ENCODE assay signal across 8 cellular contexts in the genomic region with DNA sequence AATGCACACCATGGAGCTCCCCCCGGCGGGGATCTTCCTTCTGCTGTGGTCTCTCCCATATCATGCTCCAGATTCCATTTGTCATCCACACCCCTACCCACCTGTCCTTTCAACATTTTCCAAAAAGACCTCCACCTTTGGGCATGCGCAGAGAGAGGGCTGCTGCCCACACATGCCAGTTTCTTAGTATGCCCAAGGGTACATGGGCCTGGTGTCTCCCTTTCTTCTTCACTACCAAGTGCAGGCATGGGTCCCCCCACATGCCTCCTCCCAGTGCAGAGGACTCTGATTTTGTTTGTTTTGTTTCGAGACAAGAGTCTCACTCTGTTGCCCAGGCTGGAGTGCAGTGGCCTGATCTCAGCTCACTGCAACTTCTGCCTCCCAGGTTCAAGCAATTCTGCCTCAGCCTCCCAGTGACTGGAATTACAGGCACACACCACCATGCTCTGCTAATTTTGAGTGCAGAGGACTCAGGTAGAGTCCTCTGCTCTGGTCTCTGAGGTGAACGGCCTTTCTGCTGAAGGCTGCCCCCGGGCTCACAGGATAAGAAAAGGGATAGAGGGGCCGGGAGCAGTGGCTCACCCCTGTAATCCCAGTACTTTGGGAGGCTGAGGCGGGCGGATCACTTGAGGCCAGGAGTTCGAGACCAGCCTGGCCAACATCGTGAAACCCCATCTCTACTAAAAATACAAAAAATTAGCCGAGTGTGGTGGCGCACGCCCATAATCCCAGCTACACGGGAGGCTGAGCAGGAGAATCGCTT. TPM values are rescaled to one million over a fixed set of nuclear protein-coding genes. Genes with fewer than 3 reads are reported as not detected.
DNase-seq lines count a peak whose midpoint lies in the region; ATAC-seq and TF ChIP-seq lines count a peak whose summit lies in the region.
"Not testable (repeated sequence)": the region's sequence is repeated elsewhere in the genome, so short reads cannot be mapped to it uniquely, and the experiment has no call there.

No MANE protein-coding gene starts in this region.

- not testable (repeated sequence) for H3K27me3 Mint-ChIP-seq in T-helper 17 cell; activated CD8-positive, alpha-beta T cell treated with anti-CD3 and anti-CD28 coated beads, Interleukin-2, amount 10 ng/mL, durations not matched to agents 7 days and 5 days (ENCODE audit: low read depth); activated naive CD4-positive, alpha-beta T cell treated with anti-CD3 and anti-CD28 coated beads for 36 hours (ENCODE audit: low read depth)
- H3K27me3 Mint-ChIP-seq in endothelial cell (ENCODE audit: unreplicated experiment) (peaks cover 16% of the 10 kb centered on the region), type B pancreatic cell (peaks cover 35% of the 10 kb centered on the region)

- peak overlapping the region; percentile 33 for H3K27ac ChIP-seq in neutrophil

- not testable (repeated sequence) for H3K9me3 Mint-ChIP-seq in activated CD8-positive, alpha-beta T cell treated with anti-CD3 and anti-CD28 coated beads, Interleukin-2, amount 10 ng/mL, durations not matched to agents 7 days and 5 days (ENCODE audit: insufficient read depth); activated naive CD4-positive, alpha-beta T cell treated with anti-CD3 and anti-CD28 coated beads for 36 hours; endothelial cell (ENCODE audit: unreplicated experiment); type B pancreatic cell

- H3K4me1 Mint-ChIP-seq in T-helper 17 cell (peaks cover 37% of the 10 kb centered on the region), endothelial cell (ENCODE audit: unreplicated experiment) (peaks cover 22% of the 10 kb centered on the region)
- peaks cover 10% of the 10 kb centered on the region for H3K4me1 Mint-ChIP-seq in activated CD8-positive, alpha-beta T cell treated with anti-CD3 and anti-CD28 coated beads, Interleukin-2, amount 10 ng/mL, durations not matched to agents 7 days and 5 days (ENCODE audit: low read depth)
- H3K4me1 Mint-ChIP-seq in activated naive CD4-positive, alpha-beta T cell treated with anti-CD3 and anti-CD28 coated beads for 36 hours (ENCODE audit: low read depth); type B pancreatic cell (ENCODE audit: unreplicated experiment): not testable (repeated sequence)

- H3K27me3 ChIP-seq in neutrophil: not testable (repeated sequence)

- H3K4me1 ChIP-seq in neutrophil (ENCODE audit: control insufficient read depth in 1 of 2, insufficient read depth in 1 of 2, low read depth in 1 of 2, low read length in 1 of 2): not testable (repeated sequence)

- not testable (repeated sequence) for H3K9me3 ChIP-seq in T-helper 17 cell (ENCODE audit: control insufficient read depth, low read length, poor library complexity, severe bottlenecking); neutrophil

- intact Hi-C loops in activated naive CD4-positive, alpha-beta T cell treated with anti-CD3 and anti-CD28 coated beads for 36 hours (cut with micrococcal nuclease): not testable (repeated sequence)

- H3K36me3 Mint-ChIP-seq in T-helper 17 cell (ENCODE audit: low read depth): peaks cover 14% of the 10 kb centered on the region
- peaks cover 58% of the 10 kb centered on the region for H3K36me3 Mint-ChIP-seq in activated CD8-positive, alpha-beta T cell treated with anti-CD3 and anti-CD28 coated beads, Interleukin-2, amount 10 ng/mL, durations not matched to agents 7 days and 5 days (ENCODE audit: low read depth)
- H3K36me3 Mint-ChIP-seq in activated naive CD4-positive, alpha-beta T cell treated with anti-CD3 and anti-CD28 coated beads for 36 hours (ENCODE audit: low read depth): peaks cover 22% of the 10 kb centered on the region
- H3K36me3 Mint-ChIP-seq in endothelial cell (ENCODE audit: low read depth, unreplicated experiment): peaks cover 41% of the 10 kb centered on the region
- H3K36me3 Mint-ChIP-seq in type B pancreatic cell: peaks cover 23% of the 10 kb centered on the region

- POLR2A ChIA-PET in GM10248 (lab: Yijun Ruan, JAX): not testable (repeated sequence)
- POLR2A ChIA-PET in activated CD8-positive, alpha-beta T cell treated with anti-CD3 and anti-CD28 coated beads, Interleukin-2, amount 10 ng/mL, durations not matched to agents 7 days and 5 days (lab: Charles Lee): interaction anchor here (0.7 to 1.9 kb wide), 4 partner anchors 9 to 84 kb away, joined by 3 to 6 read pairs (median 4); a partner anchor contains a TSS

- peak overlapping the region; percentile 80 for H3K27ac Mint-ChIP-seq in T-helper 17 cell
- peak overlapping the region; percentile 55 for H3K27ac Mint-ChIP-seq in activated CD8-positive, alpha-beta T cell treated with anti-CD3 and anti-CD28 coated beads, Interleukin-2, amount 10 ng/mL, durations not matched to agents 7 days and 5 days
- peak overlapping the region; percentile 48 for H3K27ac Mint-ChIP-seq in activated naive CD4-positive, alpha-beta T cell treated with anti-CD3 and anti-CD28 coated beads for 36 hours
- not testable (repeated sequence) for H3K27ac Mint-ChIP-seq in endothelial cell (ENCODE audit: unreplicated experiment); type B pancreatic cell

- ATAC-seq in T-helper 17 cell; activated CD8-positive, alpha-beta T cell treated with anti-CD3 and anti-CD28 coated beads, Interleukin-2, amount 10 ng/mL, durations not matched to agents 7 days and 5 days: not testable (repeated sequence)

- not testable (repeated sequence) for TF ChIP-seq CTCF in GM10248 (IDR thresholded peaks at IDR 0.05; ENCODE audit: control extremely low read depth, extremely low read depth, low read depth, missing control alignments); endothelial cell (IDR thresholded peaks at IDR 0.05; ENCODE audit: unreplicated experiment); neutrophil (IDR thresholded peaks at IDR 0.05); type B pancreatic cell (conservative IDR thresholded peaks at IDR 0.05)

- not testable (repeated sequence) for H3K4me3 Mint-ChIP-seq in T-helper 17 cell; activated CD8-positive, alpha-beta T cell treated with anti-CD3 and anti-CD28 coated beads, Interleukin-2, amount 10 ng/mL, durations not matched to agents 7 days and 5 days; activated naive CD4-positive, alpha-beta T cell treated with anti-CD3 and anti-CD28 coated beads for 36 hours; type B pancreatic cell
- peak overlapping the region; percentile 4 for H3K4me3 Mint-ChIP-seq in endothelial cell (ENCODE audit: unreplicated experiment)

- CTCF ChIA-PET in GM10248 (lab: Yijun Ruan, JAX): interaction anchor here (2.8 kb wide), 1 partner anchor 28 kb away, joined by 9 read pairs; a partner anchor contains a TSS
- CTCF ChIA-PET in activated CD8-positive, alpha-beta T cell treated with anti-CD3 and anti-CD28 coated beads, Interleukin-2, amount 10 ng/mL, durations not matched to agents 7 days and 5 days (lab: Charles Lee): interaction anchor here (0.6 to 1.2 kb wide), 3 partner anchors 20 to 158 kb away, joined by 3 to 5 read pairs (median 5); a partner anchor contains a TSS
- CTCF ChIA-PET in activated naive CD4-positive, alpha-beta T cell treated with anti-CD3 and anti-CD28 coated beads for 36 hours (lab: Charles Lee): not testable (repeated sequence)

- H3K4me3 ChIP-seq in neutrophil (ENCODE audit: low read depth in 1 of 2, low read length in 1 of 2): not testable (repeated sequence)

- H3K36me3 ChIP-seq in neutrophil: peaks cover 96% of the 10 kb centered on the region

- DNase-seq in Ammon's horn (ENCODE audit: low spot score): peak; percentile 1
- peak; percentile 9 for DNase-seq in GM10248 (ENCODE audit: extremely low spot score)
- DNase-seq in T-helper 17 cell; activated CD8-positive, alpha-beta T cell treated with anti-CD3 and anti-CD28 coated beads, Interleukin-2, amount 10 ng/mL, durations not matched to agents 7 days and 5 days; activated naive CD4-positive, alpha-beta T cell treated with anti-CD3 and anti-CD28 coated beads for 36 hours; endothelial cell (ENCODE audit: low spot score): not testable (repeated sequence)
- peak; percentile 25 for DNase-seq in type B pancreatic cell (ENCODE audit: extremely low spot score, unreplicated experiment)

RNA-seq across cellular contexts. Expression of a gene that starts 16.5 kb away (rescaled TPM):
- total RNA-seq in T-helper 17 cell: 10 to 100 TPM; 46.5 to 57.6 TPM
- total RNA-seq in activated CD8-positive, alpha-beta T cell treated with anti-CD3 and anti-CD28 coated beads, Interleukin-2, amount 10 ng/mL, durations not matched to agents 7 days and 5 days: 10 to 100 TPM; 68.6 to 72.5 TPM
- 10 to 100 TPM; 26.7 to 28.0 TPM for total RNA-seq in activated naive CD4-positive, alpha-beta T cell treated with anti-CD3 and anti-CD28 coated beads for 36 hours
- total RNA-seq in endothelial cell (ENCODE audit: unreplicated experiment): 27.0 TPM
- 0.33 and 4.1 TPM in 2 replicates for total RNA-seq in type B pancreatic cell (ENCODE audit: low replicate concordance)

RNA-seq across cellular contexts. Expression of a gene that starts 22.8 kb away (rescaled TPM):
- total RNA-seq in T-helper 17 cell (10 to 100 TPM in 1 of 2 donors, 1 to 10 TPM in 1; 9.6 to 11.8 TPM), endothelial cell (ENCODE audit: unreplicated experiment) (21.8 TPM), type B pancreatic cell (ENCODE audit: low replicate concordance) (34.8 and 40.8 TPM in 2 replicates)
- total RNA-seq in activated CD8-positive, alpha-beta T cell treated with anti-CD3 and anti-CD28 coated beads, Interleukin-2, amount 10 ng/mL, durations not matched to agents 7 days and 5 days: 10 to 100 TPM; 12.9 to 13.3 TPM
- total RNA-seq in activated naive CD4-positive, alpha-beta T cell treated with anti-CD3 and anti-CD28 coated beads for 36 hours: 1 to 10 TPM; 6.4 to 7.7 TPM

RNA-seq across cellular contexts. Expression of a gene that starts 28.1 kb away (rescaled TPM):
- total RNA-seq in T-helper 17 cell: 100 to 1,000 TPM; 138 to 142 TPM
- 100 to 1,000 TPM; 100 to 107 TPM for total RNA-seq in activated CD8-positive, alpha-beta T cell treated with anti-CD3 and anti-CD28 coated beads, Interleukin-2, amount 10 ng/mL, durations not matched to agents 7 days and 5 days
- 10 to 100 TPM; 60.7 to 60.9 TPM for total RNA-seq in activated naive CD4-positive, alpha-beta T cell treated with anti-CD3 and anti-CD28 coated beads for 36 hours
- 220 TPM for total RNA-seq in endothelial cell (ENCODE audit: unreplicated experiment)
- 222 and 236 TPM in 2 replicates for total RNA-seq in type B pancreatic cell (ENCODE audit: low replicate concordance)

RNA-seq across cellular contexts. Expression of a gene that starts 30.1 kb away (rescaled TPM):
- total RNA-seq in T-helper 17 cell (10 to 100 TPM; 20.8 to 21.3 TPM), endothelial cell (ENCODE audit: unreplicated experiment) (120 TPM), type B pancreatic cell (ENCODE audit: low replicate concordance) (124 and 193 TPM in 2 replicates)
- 100 to 1,000 TPM; 132 to 146 TPM for total RNA-seq in activated CD8-positive, alpha-beta T cell treated with anti-CD3 and anti-CD28 coated beads, Interleukin-2, amount 10 ng/mL, durations not matched to agents 7 days and 5 days
- total RNA-seq in activated naive CD4-positive, alpha-beta T cell treated with anti-CD3 and anti-CD28 coated beads for 36 hours: 100 to 1,000 TPM; 194 to 202 TPM

RNA-seq across cellular contexts. Expression of a gene that starts 32.9 kb away (rescaled TPM):
- total RNA-seq in T-helper 17 cell: 10 to 100 TPM; 45.3 to 62.4 TPM
- total RNA-seq in activated CD8-positive, alpha-beta T cell treated with anti-CD3 and anti-CD28 coated beads, Interleukin-2, amount 10 ng/mL, durations not matched to agents 7 days and 5 days: 10 to 100 TPM; 23.6 to 24.4 TPM
- 10 to 100 TPM; 10.4 to 10.8 TPM for total RNA-seq in activated naive CD4-positive, alpha-beta T cell treated with anti-CD3 and anti-CD28 coated beads for 36 hours
- total RNA-seq in endothelial cell (ENCODE audit: unreplicated experiment): 2.3 TPM
- total RNA-seq in type B pancreatic cell (ENCODE audit: low replicate concordance): 15.0 and 20.1 TPM in 2 replicates
